Comparison of ENCODE assay signal across 13 cellular contexts in genomic region chr11:110473666-110474065, GRCh38.
"Had no signal": no experiment of that assay in that cellular context is flagged by ENCODE, and none has a peak within 500 bp of the region (broad histone marks: within the 10 kb centered on the region; RNA-seq: fewer than 3 reads in every experiment).

No MANE protein-coding gene starts in this region.

- H3K9me3 Mint-ChIP-seq: activated naive CD8-positive, alpha-beta T cell treated with anti-CD3 and anti-CD28 coated beads for 36 hours; natural killer cell had no signal

- H3K27me3 Mint-ChIP-seq: activated CD8-positive, alpha-beta memory T cell treated with anti-CD3 and anti-CD28 coated beads, Interleukin-2, amount 10 ng/mL, durations not matched to agents 7 days and 5 days; activated naive CD8-positive, alpha-beta T cell treated with anti-CD3 and anti-CD28 coated beads for 36 hours; type B pancreatic cell had no signal

- DNase-seq: activated CD4-positive, alpha-beta T cell treated with anti-CD3 and anti-CD28 coated beads, Interleukin-2, amount 50 U/mL, for 48 hours; activated CD8-positive, alpha-beta memory T cell treated with anti-CD3 and anti-CD28 coated beads, Interleukin-2, amount 10 ng/mL, durations not matched to agents 7 days and 5 days; activated gamma-delta T cell treated with Interleukin-2 at 50 U/mL for 16 hours; activated naive CD8-positive, alpha-beta T cell treated with anti-CD3 and anti-CD28 coated beads for 36 hours; activated T-cell treated with anti-CD3 and anti-CD28 coated beads, Interleukin-2, amount 50 U/mL, for 48 hours; effector CD4-positive, alpha-beta T cell; mammary epithelial cell; natural killer cell; psoas muscle; sigmoid colon; stimulated activated naive CD4-positive, alpha-beta T cell treated with Interleukin-2 at 50 U/mL for 16 hours; T-helper 2 cell had no signal

- H3K4me3 Mint-ChIP-seq: activated CD8-positive, alpha-beta memory T cell treated with anti-CD3 and anti-CD28 coated beads, Interleukin-2, amount 10 ng/mL, durations not matched to agents 7 days and 5 days; activated naive CD8-positive, alpha-beta T cell treated with anti-CD3 and anti-CD28 coated beads for 36 hours; natural killer cell; type B pancreatic cell had no signal

- H3K4me3 ChIP-seq: psoas muscle, sigmoid colon had no signal

- H3K27ac Mint-ChIP-seq: activated CD8-positive, alpha-beta memory T cell treated with anti-CD3 and anti-CD28 coated beads, Interleukin-2, amount 10 ng/mL, durations not matched to agents 7 days and 5 days; activated naive CD8-positive, alpha-beta T cell treated with anti-CD3 and anti-CD28 coated beads for 36 hours; natural killer cell; type B pancreatic cell had no signal

- H3K36me3 Mint-ChIP-seq: natural killer cell had no signal
